In the genomic region with DNA sequence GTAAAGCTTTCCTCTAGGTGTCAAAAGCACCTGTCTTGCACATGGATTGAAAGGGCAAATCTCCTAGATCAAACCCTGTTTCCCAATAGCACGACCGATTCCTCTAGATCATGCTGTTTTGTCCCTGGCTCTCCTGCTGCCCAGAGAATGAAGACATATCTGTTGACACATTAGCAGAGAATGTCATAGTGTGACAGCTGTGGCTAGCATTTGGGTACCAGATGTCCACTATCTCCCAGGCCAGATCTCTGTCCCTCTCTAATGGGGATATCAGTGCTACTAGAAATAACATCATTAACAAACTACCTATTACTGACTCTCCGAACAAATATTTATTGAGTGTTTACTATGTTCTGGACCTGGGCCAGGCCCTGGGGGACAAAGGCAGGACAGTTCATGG, we compare ENCODE assay signal across 19 cellular contexts.
DNase-seq lines count a peak whose midpoint lies in the region; ATAC-seq, FAIRE-seq and TF ChIP-seq lines count a peak whose summit lies in the region.
"Had no signal": no experiment of that assay in that cellular context is flagged by ENCODE, and none has a peak within 500 bp of the region (broad histone marks: within the 10 kb centered on the region; RNA-seq: fewer than 3 reads in every experiment).

No MANE protein-coding gene starts in this region.

- H3K36me3 Mint-ChIP-seq in activated T-cell treated with anti-CD3 and anti-CD28 coated beads, Interleukin-2, amount 50 U/mL, for 4 hours (ENCODE audit: insufficient read depth), result no peaks in the 10 kb centered on the region
- H3K36me3 Mint-ChIP-seq: CD8-positive, alpha-beta T cell had no signal

- intact Hi-C loops in cardiac septum (cut with DNase I), result no loop called here

- H3K4me3 Mint-ChIP-seq in activated T-cell treated with anti-CD3 and anti-CD28 coated beads, Interleukin-2, amount 50 U/mL, for 4 hours, result no peak overlapping the region
- H3K4me3 Mint-ChIP-seq: B cell; CD8-positive, alpha-beta T cell had no signal

- FAIRE-seq in islet of Langerhans (lab: Jason Lieb, UNC) (peak; percentile 97), urothelium cell line (lab: Jason Lieb, UNC) (peak; percentile 95)
- FAIRE-seq: A204.1, GM12878, HTR-8/SVneo, K562 had no signal

- H3K4me1 Mint-ChIP-seq in activated T-cell treated with anti-CD3 and anti-CD28 coated beads, Interleukin-2, amount 50 U/mL, for 4 hours (ENCODE audit: low read depth), result no peaks in the 10 kb centered on the region
- H3K4me1 Mint-ChIP-seq: B cell had no signal

- no peak for ATAC-seq in SK-N-SH treated with all-trans-retinoic acid at 6 μM for 48 hours
- no peak for ATAC-seq in activated T-cell treated with anti-CD3 and anti-CD28 coated beads, Interleukin-2, amount 50 U/mL, for 4 hours
- ATAC-seq: CD8-positive, alpha-beta T cell; GM12878; K562 had no signal

- peaks cover 9% of the 10 kb centered on the region for H3K27me3 Mint-ChIP-seq in activated T-cell treated with anti-CD3 and anti-CD28 coated beads, Interleukin-2, amount 50 U/mL, for 4 hours (ENCODE audit: low read depth)

- H3K9me3 Mint-ChIP-seq in activated T-cell treated with anti-CD3 and anti-CD28 coated beads, Interleukin-2, amount 50 U/mL, for 4 hours, result peaks cover 2% of the 10 kb centered on the region
- H3K9me3 Mint-ChIP-seq: CD8-positive, alpha-beta T cell had no signal

- DNase-seq in EH (ENCODE audit: low read depth) (peak; percentile 49), urothelium cell line (ENCODE audit: low spot score) (no peak), cardiac septum (ENCODE audit: low spot score) (no peak), NCI-H510A (lab: John Stamatoyannopoulos, UW) (no peak), NCI-H774 (lab: John Stamatoyannopoulos, UW) (no peak)
- no peak for DNase-seq in activated T-cell treated with anti-CD3 and anti-CD28 coated beads, Interleukin-2, amount 50 U/mL, for 4 hours
- DNase-seq: ACHN; Calu3; CD8-positive, alpha-beta T cell; DMS79 treated with DMSO at 0.1 percent for 48 hours; EL; IMR-90 had no signal

TF ChIP-seq in SK-N-SH treated with all-trans-retinoic acid at 6 μM for 48 hours, 23 proteins besides CTCF, POLR2A, EP300 and RAD21:
- TF ChIP-seq ZNF565 (CRISPR knock-in tag; conservative IDR thresholded peaks at IDR 0.05; ENCODE audit: low read depth) (no peak), TCF4 (CRISPR knock-in tag; IDR thresholded peaks at IDR 0.05; ENCODE audit: borderline replicate concordance) (peak; percentile 74; the same call in 1 of the 2 replicates)
